Comparison of ENCODE assay signal across 8 cellular contexts in the genomic region with DNA sequence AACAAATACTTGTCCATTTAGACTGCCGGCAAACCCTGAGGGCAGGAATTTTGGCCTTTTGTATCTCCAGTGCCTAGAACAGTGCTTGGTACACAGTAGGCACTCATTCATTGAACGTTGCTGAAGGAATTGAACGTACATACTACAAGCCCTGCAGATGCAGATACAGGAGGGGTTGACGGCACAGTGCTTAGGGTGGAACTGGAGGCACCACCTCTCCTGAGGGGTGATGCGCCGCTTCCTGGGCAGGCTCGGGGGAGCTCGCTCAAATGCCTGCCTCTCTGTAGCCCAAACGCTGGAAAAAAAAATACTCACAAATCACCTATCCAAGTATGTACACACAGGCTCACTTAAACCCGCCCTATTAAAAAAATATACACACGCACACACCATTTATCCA. TPM values are rescaled to one million over a fixed set of nuclear protein-coding genes. Genes with fewer than 3 reads are reported as not detected.
DNase-seq lines count a peak whose midpoint lies in the region; ATAC-seq and TF ChIP-seq lines count a peak whose summit lies in the region.

No MANE protein-coding gene starts in this region.

- H4K20me1 ChIP-seq in Loucy (ENCODE audit: insufficient read depth, low read length, poor library complexity, severe bottlenecking): no peaks in the 10 kb centered on the region

- H3K79me2 ChIP-seq in Loucy (ENCODE audit: insufficient read depth, low read length): peaks cover 29% of the 10 kb centered on the region

- H3K9me2 ChIP-seq in Loucy (replicated peaks; ENCODE audit: low read depth, low read length): no peaks in the 10 kb centered on the region

- ATAC-seq in omental fat pad (ENCODE audit: low FRiP score): peak; percentile 49

- peak overlapping the region; percentile 75; the same call in 1 of the 2 replicates for H2AFZ ChIP-seq in Loucy (ENCODE audit: low read length)

- H3K27me3 ChIP-seq in Loucy (ENCODE audit: insufficient read depth, low read length, poor library complexity, severe bottlenecking): no peaks in the 10 kb centered on the region

- H3K4me3 ChIP-seq in Loucy (ENCODE audit: low read length, poor library complexity, severe bottlenecking): peak overlapping the region; percentile 84
- peak overlapping the region; percentile 80 for H3K4me3 ChIP-seq in fibroblast of villous mesenchyme (ENCODE audit: low read depth, low read length)

- no peaks in the 10 kb centered on the region for H3K36me3 ChIP-seq in Loucy (ENCODE audit: insufficient read depth, low read length)

- H3K4me1 ChIP-seq in Loucy (ENCODE audit: insufficient read depth, low read length, poor library complexity, severe bottlenecking): peaks cover 24% of the 10 kb centered on the region

- H3F3A ChIP-seq in Loucy (ENCODE audit: low read depth): no peaks in the 10 kb centered on the region

- H3K4me2 ChIP-seq in Loucy (ENCODE audit: low read depth, low read length, poor library complexity, severe bottlenecking): peak overlapping the region; percentile 99

- peak overlapping the region; percentile 88 for H3K9ac ChIP-seq in Loucy (ENCODE audit: low read depth, low read length, poor library complexity, severe bottlenecking)

- TF ChIP-seq CTCF in Loucy (conservative IDR thresholded peaks at IDR 0.05; ENCODE audit: low read length) (no peak), fibroblast of villous mesenchyme (IDR thresholded peaks at IDR 0.05; ENCODE audit: insufficient read depth, low read depth, low read length) (no peak), omental fat pad (IDR thresholded peaks at IDR 0.05) (no peak)

- no peaks in the 10 kb centered on the region for H3K9me3 ChIP-seq in Loucy (ENCODE audit: insufficient read depth, low read depth, low read length)

- DNase-seq in DMS53 (lab: John Stamatoyannopoulos, UW) (peak; percentile 57), DMS53 treated with DMSO at 0.1 percent for 48 hours (lab: John Stamatoyannopoulos, UW; ENCODE audit: unreplicated experiment) (no peak), HCEC 1CT (peak; percentile 25), fibroblast of villous mesenchyme (ENCODE audit: low read depth) (peak; percentile 41), omental fat pad (ENCODE audit: low spot score) (no peak), NCI-H2029 treated with DMSO at 0.1 percent for 48 hours (lab: John Stamatoyannopoulos, UW) (no peak)
- DNase-seq in activated CD8-positive, alpha-beta memory T cell treated with anti-CD3 and anti-CD28 coated beads, Interleukin-2, amount 50 U/mL, for 4 hours: peak; percentile 27

RNA-seq across cellular contexts. Expression of a gene that starts 0.6 kb away (rescaled TPM):
- total RNA-seq in fibroblast of villous mesenchyme (26.4 and 38.9 TPM in 2 replicates), omental fat pad (10 to 100 TPM; 26.8 to 44.3 (median 33.9) TPM)

RNA-seq across cellular contexts. Expression of a gene that starts 52.0 kb away (rescaled TPM):
- total RNA-seq in fibroblast of villous mesenchyme (not detected in 2 replicates), omental fat pad (not detected)

Comparison
In these comparisons a context has a peak if more than half of its experiments do, and no peak if none do; other contexts are left out.
1. DNase-seq: peak in DMS53 (single experiment), HCEC 1CT (single experiment), activated CD8-positive, alpha-beta memory T cell treated with anti-CD3 and anti-CD28 coated beads, Interleukin-2, amount 50 U/mL, for 4 hours (single experiment) and fibroblast of villous mesenchyme (single experiment); none in DMS53 treated with DMSO at 0.1 percent for 48 hours (single experiment), omental fat pad (single experiment) and NCI-H2029 treated with DMSO at 0.1 percent for 48 hours (single experiment).